1 cellular context compared by ENCODE assay signal in the genomic region with DNA sequence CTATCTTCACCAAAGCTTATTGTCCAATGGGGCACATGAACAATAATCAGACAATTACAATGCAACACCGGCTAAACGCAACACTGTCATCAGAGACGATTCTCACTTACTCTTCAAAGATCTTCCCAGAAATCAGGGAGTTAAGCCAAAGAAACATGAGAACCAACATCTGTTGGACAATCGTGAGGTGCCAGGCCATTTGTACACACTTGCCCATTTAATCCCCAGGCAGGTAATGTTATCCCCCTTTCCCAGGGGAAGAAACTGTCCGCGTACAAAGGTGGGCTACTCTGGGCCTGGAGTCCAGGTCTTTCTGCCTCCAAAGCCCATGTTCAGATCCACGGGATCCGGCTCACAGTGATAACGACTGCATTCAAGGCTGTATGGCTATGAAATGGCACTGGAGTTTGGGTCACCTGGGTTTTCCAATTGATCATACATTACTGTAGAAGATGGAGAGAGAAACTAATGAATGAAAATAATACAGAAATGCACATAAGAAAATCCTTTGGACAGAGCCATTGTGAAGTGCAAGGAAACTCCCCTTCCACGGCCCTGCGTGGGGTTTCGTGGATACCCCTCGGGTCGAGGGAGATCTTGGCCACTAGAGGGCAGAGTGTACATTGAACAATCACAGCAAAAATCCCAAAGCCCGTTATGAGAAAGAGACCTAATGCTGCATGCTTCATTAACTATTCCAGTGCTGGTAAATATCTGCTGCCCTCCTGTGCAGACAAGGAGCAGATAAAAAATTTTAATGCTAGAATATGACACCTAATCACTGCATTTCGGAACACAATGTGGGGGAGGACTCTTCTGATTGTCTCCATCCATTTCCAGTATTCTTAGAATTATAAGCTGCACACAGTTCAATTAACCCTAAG.
TF ChIP-seq lines count a peak whose summit lies in the region.

No MANE protein-coding gene starts in this region.

TF ChIP-seq in HepG2, 621 proteins besides CTCF, POLR2A, EP300 and RAD21 (continued from another document and continues in another):
- TF ChIP-seq, protein P1, sequence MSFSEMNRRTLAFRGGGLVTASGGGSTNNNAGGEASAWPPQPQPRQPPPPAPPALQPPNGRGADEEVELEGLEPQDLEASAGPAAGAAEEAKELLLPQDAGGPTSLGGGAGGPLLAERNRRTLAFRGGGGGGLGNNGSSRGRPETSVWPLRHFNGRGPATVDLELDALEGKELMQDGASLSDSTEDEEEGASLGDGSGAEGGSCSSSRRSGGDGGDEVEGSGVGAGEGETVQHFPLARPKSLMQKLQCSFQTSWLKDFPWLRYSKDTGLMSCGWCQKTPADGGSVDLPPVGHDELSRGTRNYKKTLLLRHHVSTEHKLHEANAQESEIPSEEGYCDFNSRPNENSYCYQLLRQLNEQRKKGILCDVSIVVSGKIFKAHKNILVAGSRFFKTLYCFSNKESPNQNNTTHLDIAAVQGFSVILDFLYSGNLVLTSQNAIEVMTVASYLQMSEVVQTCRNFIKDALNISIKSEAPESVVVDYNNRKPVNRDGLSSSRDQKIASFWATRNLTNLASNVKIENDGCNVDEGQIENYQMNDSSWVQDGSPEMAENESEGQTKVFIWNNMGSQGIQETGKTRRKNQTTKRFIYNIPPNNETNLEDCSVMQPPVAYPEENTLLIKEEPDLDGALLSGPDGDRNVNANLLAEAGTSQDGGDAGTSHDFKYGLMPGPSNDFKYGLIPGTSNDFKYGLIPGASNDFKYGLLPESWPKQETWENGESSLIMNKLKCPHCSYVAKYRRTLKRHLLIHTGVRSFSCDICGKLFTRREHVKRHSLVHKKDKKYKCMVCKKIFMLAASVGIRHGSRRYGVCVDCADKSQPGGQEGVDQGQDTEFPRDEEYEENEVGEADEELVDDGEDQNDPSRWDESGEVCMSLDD (CRISPR knock-in tag; IDR thresholded peaks at IDR 0.05; ENCODE audit: borderline replicate concordance), result no peak
- 0 out of 2 replicates have a peak, but pooled peaks have one; percentile 41 for TF ChIP-seq FLYWCH1 (CRISPR knock-in tag; IDR thresholded peaks at IDR 0.05)
- TF ChIP-seq FOXO1 (CRISPR knock-in tag; IDR thresholded peaks at IDR 0.05), result no peak
- 0 out of 2 replicates have a peak, but pooled peaks have one; percentile 39 for TF ChIP-seq ZMAT3 (CRISPR knock-in tag; conservative IDR thresholded peaks at IDR 0.05)
- no peak for TF ChIP-seq DZIP1 (CRISPR knock-in tag; IDR thresholded peaks at IDR 0.05)
- TF ChIP-seq ZNF225 (CRISPR knock-in tag; IDR thresholded peaks at IDR 0.05), result no peak
- TF ChIP-seq, protein P2, sequence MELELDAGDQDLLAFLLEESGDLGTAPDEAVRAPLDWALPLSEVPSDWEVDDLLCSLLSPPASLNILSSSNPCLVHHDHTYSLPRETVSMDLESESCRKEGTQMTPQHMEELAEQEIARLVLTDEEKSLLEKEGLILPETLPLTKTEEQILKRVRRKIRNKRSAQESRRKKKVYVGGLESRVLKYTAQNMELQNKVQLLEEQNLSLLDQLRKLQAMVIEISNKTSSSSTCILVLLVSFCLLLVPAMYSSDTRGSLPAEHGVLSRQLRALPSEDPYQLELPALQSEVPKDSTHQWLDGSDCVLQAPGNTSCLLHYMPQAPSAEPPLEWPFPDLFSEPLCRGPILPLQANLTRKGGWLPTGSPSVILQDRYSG (CRISPR knock-in tag; IDR thresholded peaks at IDR 0.05), result no peak
- TF ChIP-seq THAP11 (CRISPR knock-in tag; IDR thresholded peaks at IDR 0.05), result peak; percentile 59
- no peak for TF ChIP-seq ZFY (CRISPR knock-in tag; IDR thresholded peaks at IDR 0.05)
- TF ChIP-seq, protein P3, sequence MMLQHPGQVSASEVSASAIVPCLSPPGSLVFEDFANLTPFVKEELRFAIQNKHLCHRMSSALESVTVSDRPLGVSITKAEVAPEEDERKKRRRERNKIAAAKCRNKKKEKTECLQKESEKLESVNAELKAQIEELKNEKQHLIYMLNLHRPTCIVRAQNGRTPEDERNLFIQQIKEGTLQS (CRISPR knock-in tag; IDR thresholded peaks at IDR 0.05), result no peak
- TF ChIP-seq, protein P4, sequence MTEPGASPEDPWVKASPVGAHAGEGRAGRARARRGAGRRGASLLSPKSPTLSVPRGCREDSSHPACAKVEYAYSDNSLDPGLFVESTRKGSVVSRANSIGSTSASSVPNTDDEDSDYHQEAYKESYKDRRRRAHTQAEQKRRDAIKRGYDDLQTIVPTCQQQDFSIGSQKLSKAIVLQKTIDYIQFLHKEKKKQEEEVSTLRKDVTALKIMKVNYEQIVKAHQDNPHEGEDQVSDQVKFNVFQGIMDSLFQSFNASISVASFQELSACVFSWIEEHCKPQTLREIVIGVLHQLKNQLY (CRISPR knock-in tag; IDR thresholded peaks at IDR 0.05), result no peak
- TF ChIP-seq, protein P5, sequence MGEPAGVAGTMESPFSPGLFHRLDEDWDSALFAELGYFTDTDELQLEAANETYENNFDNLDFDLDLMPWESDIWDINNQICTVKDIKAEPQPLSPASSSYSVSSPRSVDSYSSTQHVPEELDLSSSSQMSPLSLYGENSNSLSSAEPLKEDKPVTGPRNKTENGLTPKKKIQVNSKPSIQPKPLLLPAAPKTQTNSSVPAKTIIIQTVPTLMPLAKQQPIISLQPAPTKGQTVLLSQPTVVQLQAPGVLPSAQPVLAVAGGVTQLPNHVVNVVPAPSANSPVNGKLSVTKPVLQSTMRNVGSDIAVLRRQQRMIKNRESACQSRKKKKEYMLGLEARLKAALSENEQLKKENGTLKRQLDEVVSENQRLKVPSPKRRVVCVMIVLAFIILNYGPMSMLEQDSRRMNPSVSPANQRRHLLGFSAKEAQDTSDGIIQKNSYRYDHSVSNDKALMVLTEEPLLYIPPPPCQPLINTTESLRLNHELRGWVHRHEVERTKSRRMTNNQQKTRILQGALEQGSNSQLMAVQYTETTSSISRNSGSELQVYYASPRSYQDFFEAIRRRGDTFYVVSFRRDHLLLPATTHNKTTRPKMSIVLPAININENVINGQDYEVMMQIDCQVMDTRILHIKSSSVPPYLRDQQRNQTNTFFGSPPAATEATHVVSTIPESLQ (CRISPR knock-in tag; conservative IDR thresholded peaks at IDR 0.05), result no peak; the same call in 1 of the 2 replicates
- TF ChIP-seq, protein P6, sequence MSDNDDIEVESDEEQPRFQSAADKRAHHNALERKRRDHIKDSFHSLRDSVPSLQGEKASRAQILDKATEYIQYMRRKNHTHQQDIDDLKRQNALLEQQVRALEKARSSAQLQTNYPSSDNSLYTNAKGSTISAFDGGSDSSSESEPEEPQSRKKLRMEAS (IDR thresholded peaks at IDR 0.05), result no peak
- TF ChIP-seq SP2 (CRISPR knock-in tag; IDR thresholded peaks at IDR 0.05), result no peak
- TF ChIP-seq, protein P7, sequence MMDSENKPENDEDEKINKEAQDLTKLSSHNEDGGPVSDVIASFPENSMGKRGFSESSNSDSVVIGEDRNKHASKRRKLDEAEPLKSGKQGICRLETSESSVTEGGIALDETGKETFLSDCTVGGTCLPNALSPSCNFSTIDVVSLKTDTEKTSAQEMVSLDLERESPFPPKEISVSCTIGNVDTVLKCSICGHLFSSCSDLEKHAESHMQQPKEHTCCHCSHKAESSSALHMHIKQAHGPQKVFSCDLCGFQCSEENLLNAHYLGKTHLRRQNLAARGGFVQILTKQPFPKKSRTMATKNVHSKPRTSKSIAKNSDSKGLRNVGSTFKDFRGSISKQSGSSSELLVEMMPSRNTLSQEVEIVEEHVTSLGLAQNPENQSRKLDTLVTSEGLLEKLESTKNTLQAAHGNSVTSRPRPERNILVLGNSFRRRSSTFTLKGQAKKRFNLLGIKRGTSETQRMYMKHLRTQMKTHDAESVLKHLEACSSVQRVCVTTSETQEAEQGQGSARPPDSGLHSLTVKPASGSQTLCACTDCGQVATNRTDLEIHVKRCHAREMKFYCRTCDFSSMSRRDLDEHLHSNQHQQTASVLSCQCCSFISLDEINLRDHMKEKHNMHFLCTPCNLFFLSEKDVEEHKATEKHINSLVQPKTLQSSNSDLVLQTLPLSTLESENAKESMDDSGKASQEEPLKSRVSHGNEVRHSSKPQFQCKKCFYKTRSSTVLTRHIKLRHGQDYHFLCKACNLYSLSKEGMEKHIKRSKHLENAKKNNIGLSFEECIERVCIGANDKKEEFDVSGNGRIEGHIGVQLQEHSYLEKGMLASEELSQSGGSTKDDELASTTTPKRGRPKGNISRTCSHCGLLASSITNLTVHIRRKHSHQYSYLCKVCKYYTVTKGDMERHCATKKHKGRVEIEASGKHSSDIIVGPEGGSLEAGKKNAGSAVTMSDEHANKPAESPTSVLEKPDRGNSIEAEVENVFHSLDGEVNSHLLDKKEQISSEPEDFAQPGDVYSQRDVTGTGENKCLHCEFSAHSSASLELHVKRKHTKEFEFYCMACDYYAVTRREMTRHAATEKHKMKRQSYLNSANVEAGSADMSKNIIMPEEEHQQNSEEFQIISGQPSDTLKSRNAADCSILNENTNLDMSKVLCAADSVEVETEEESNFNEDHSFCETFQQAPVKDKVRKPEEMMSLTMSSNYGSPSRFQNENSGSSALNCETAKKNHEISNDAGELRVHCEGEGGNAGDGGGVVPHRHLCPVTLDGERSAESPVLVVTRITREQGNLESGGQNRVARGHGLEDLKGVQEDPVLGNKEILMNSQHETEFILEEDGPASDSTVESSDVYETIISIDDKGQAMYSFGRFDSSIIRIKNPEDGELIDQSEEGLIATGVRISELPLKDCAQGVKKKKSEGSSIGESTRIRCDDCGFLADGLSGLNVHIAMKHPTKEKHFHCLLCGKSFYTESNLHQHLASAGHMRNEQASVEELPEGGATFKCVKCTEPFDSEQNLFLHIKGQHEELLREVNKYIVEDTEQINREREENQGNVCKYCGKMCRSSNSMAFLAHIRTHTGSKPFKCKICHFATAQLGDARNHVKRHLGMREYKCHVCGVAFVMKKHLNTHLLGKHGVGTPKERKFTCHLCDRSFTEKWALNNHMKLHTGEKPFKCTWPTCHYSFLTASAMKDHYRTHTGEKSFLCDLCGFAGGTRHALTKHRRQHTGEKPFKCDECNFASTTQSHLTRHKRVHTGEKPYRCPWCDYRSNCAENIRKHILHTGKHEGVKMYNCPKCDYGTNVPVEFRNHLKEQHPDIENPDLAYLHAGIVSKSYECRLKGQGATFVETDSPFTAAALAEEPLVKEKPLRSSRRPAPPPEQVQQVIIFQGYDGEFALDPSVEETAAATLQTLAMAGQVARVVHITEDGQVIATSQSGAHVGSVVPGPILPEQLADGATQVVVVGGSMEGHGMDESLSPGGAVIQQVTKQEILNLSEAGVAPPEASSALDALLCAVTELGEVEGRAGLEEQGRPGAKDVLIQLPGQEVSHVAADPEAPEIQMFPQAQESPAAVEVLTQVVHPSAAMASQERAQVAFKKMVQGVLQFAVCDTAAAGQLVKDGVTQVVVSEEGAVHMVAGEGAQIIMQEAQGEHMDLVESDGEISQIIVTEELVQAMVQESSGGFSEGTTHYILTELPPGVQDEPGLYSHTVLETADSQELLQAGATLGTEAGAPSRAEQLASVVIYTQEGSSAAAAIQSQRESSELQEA (CRISPR knock-in tag; IDR thresholded peaks at IDR 0.05; ENCODE audit: not compliant biosample characterization), result no peak
- no peak for TF ChIP-seq ZKSCAN1 (IDR thresholded peaks at IDR 0.05; ENCODE audit: low read length)
- TF ChIP-seq RFXAP (CRISPR knock-in tag; IDR thresholded peaks at IDR 0.05; ENCODE audit: borderline replicate concordance), result 0 out of 2 replicates have a peak, but pooled peaks have one; percentile 24
- no peak for TF ChIP-seq ZNF18 (CRISPR knock-in tag; IDR thresholded peaks at IDR 0.05; ENCODE audit: insufficient replicate concordance)
- no peak for TF ChIP-seq ZFP1 (CRISPR knock-in tag; IDR thresholded peaks at IDR 0.05)
- TF ChIP-seq, protein P8, sequence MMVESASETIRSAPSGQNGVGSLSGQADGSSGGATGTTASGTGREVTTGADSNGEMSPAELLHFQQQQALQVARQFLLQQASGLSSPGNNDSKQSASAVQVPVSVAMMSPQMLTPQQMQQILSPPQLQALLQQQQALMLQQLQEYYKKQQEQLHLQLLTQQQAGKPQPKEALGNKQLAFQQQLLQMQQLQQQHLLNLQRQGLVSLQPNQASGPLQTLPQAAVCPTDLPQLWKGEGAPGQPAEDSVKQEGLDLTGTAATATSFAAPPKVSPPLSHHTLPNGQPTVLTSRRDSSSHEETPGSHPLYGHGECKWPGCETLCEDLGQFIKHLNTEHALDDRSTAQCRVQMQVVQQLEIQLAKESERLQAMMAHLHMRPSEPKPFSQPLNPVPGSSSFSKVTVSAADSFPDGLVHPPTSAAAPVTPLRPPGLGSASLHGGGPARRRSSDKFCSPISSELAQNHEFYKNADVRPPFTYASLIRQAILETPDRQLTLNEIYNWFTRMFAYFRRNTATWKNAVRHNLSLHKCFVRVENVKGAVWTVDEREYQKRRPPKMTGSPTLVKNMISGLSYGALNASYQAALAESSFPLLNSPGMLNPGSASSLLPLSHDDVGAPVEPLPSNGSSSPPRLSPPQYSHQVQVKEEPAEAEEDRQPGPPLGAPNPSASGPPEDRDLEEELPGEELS (CRISPR knock-in tag; IDR thresholded peaks at IDR 0.05), result no peak
- TF ChIP-seq, protein P9, sequence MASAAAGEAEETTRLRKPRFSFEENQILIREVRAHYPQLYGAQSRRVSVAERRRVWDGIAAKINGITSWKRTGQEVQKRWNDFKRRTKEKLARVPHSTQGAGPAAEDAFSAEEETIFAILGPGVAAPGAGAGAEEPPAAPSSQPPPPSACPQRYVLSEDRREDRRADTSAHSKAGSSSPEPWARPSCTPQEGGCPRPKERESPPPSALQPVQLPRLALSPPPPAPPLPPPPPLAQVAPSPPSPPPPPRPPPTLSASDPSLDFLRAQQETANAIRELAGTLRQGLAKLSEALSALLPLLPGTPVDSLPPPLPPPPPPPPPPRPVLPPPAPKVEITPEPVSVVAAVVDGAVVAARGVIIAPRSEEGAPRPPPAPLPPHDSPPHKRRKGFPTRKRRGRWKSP (CRISPR knock-in tag; IDR thresholded peaks at IDR 0.05), result no peak
- TF ChIP-seq ZNF451 (CRISPR knock-in tag; IDR thresholded peaks at IDR 0.05), result no peak
- peak; percentile 24; the same call in 1 of the 2 replicates for TF ChIP-seq SALL1 (CRISPR knock-in tag; IDR thresholded peaks at IDR 0.05)
- no peak for TF ChIP-seq TBP (CRISPR knock-in tag; IDR thresholded peaks at IDR 0.05)
